1 cellular context compared by ENCODE assay signal in the genomic region with DNA sequence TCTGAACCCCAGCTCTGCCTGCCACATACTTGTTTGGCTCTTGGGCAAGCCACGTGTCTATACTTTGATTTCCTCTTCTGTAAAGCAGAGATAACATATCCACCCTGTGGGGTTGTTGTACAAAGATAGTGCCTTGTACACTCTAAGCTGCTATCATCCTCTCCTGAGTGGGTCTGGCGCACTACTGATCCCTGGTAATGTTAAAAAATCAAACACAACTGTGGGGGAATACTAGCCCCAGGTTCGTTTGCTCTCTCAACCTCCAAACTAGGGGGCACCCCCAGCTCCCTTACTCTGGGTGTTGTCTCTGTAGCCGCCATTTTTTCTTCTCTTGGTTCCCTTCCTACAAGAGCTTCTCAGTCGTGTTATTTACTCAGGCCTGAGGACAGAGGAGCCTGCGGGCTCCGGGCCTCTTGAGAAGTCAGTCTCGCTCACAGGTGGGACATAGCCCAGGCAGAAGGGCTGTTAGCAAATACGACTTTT.
TF ChIP-seq lines count a peak whose summit lies in the region.

No MANE protein-coding gene starts in this region.

TF ChIP-seq in endothelial cell of umbilical vein, 7 proteins besides CTCF, POLR2A, EP300 and RAD21 (continued from another document):
- no peak for TF ChIP-seq POLR2AphosphoS5 (IDR thresholded peaks at IDR 0.05; ENCODE audit: insufficient read depth, low read depth, low read length)
- TF ChIP-seq FOS (IDR thresholded peaks at IDR 0.05; ENCODE audit: borderline replicate concordance, insufficient read depth, low read length) = no peak
- no peak for TF ChIP-seq EZH2 (IDR thresholded peaks at IDR 0.05; ENCODE audit: borderline replicate concordance, low read depth, low read length, severe bottlenecking)
- TF ChIP-seq, protein P1, sequence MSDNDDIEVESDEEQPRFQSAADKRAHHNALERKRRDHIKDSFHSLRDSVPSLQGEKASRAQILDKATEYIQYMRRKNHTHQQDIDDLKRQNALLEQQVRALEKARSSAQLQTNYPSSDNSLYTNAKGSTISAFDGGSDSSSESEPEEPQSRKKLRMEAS (IDR thresholded peaks at IDR 0.05; ENCODE audit: insufficient read depth, insufficient read length) = no peak
- TF ChIP-seq MYC (IDR thresholded peaks at IDR 0.05; ENCODE audit: low read depth, low read length) = no peak
- TF ChIP-seq JUN (IDR thresholded peaks at IDR 0.05; ENCODE audit: borderline replicate concordance, insufficient read depth, insufficient read length, low read depth) = no peak
